Comparison of ENCODE assay signal across 9 cellular contexts in genomic region chr1:109250454-109251276, GRCh38. TPM values are rescaled to one million over a fixed set of nuclear protein-coding genes. Genes with fewer than 3 reads are reported as not detected.
A peak's percentile ranks its signal among the peaks of the same experiment; 100 is the strongest.
DNase-seq lines count a peak whose midpoint lies in the region; ATAC-seq and TF ChIP-seq lines count a peak whose summit lies in the region.
"Had no signal": no experiment of that assay in that cellular context is flagged by ENCODE, and none has a peak within 500 bp of the region (broad histone marks: within the 10 kb centered on the region; RNA-seq: fewer than 3 reads in every experiment).

No MANE protein-coding gene starts in this region.

- peak overlapping the region in 9 of 11 experiments; percentile 72 to 83 (median 79); a peak in 16 of 22 replicates for H3K9ac ChIP-seq in BLaER1 treated with 17β-estradiol and CSF1 and Interleukin-3, amounts not matched to agents 10 nM and 100 nM
- H3K9ac ChIP-seq in KMS-11, result no peak overlapping the region; the same call in 1 of the 2 replicates

- peaks cover 38 to 75% (median 68%) of the 10 kb centered on the region in 10 experiments for H3K4me1 ChIP-seq in BLaER1 treated with 17β-estradiol and CSF1 and Interleukin-3, amounts not matched to agents 10 nM and 100 nM
- peaks cover 10% of the 10 kb centered on the region for H3K4me1 ChIP-seq in KMS-11 (ENCODE audit: low read depth, poor library complexity, severe bottlenecking)

- no peak for DNase-seq in effector memory CD8-positive, alpha-beta T cell
- no peak for DNase-seq in neural crest cell (ENCODE audit: low read depth, low spot score)
- DNase-seq in effector CD4-positive, alpha-beta T cell, result no peak
- no peak for DNase-seq in NCI-H1105 (lab: John Stamatoyannopoulos, UW)
- DNase-seq: NCI-H1694 treated with DMSO at 0.1 percent for 48 hours had no signal

- no peaks in the 10 kb centered on the region for H3K9me3 Mint-ChIP-seq in effector memory CD8-positive, alpha-beta T cell
- H3K9me3 Mint-ChIP-seq in neural crest cell, result no peaks in the 10 kb centered on the region

- no peaks in the 10 kb centered on the region; a peak in 1 of 22 replicates for H3K9me3 ChIP-seq in BLaER1 treated with 17β-estradiol and CSF1 and Interleukin-3, amounts not matched to agents 10 nM and 100 nM (replicated peaks in 1 of 11)

- H3K27me3 ChIP-seq in BLaER1 treated with 17β-estradiol and CSF1 and Interleukin-3, amounts not matched to agents 10 nM and 100 nM, result peaks cover 0 to 17% (median 7%) of the 10 kb centered on the region in 11 experiments; a peak in 8 of 22 replicates
- H3K27me3 ChIP-seq in KMS-11 (ENCODE audit: insufficient read depth, low read depth), result no peaks in the 10 kb centered on the region

- H3K4me3 ChIP-seq in BLaER1 treated with 17β-estradiol and CSF1 and Interleukin-3, amounts not matched to agents 10 nM and 100 nM, result peak overlapping the region; percentile 76 to 88 (median 82)
- H3K4me3 ChIP-seq in KMS-11 (IDR thresholded peaks at IDR 0.05; ENCODE audit: insufficient read depth, low read depth, low read length), result peak overlapping the region; percentile 44

- H3K79me2 ChIP-seq in KMS-11 (ENCODE audit: insufficient read depth, low read depth), result no peaks in the 10 kb centered on the region

- no peak for TF ChIP-seq CTCF in KMS-11 (conservative IDR thresholded peaks at IDR 0.05; ENCODE audit: low read depth, low read length)
- TF ChIP-seq CTCF in neural crest cell (conservative IDR thresholded peaks at IDR 0.05), result no peak

- H3K4me2 ChIP-seq in BLaER1 treated with 17β-estradiol and CSF1 and Interleukin-3, amounts not matched to agents 10 nM and 100 nM, result peak overlapping the region; percentile 92 to 100 (median 99)
- peak overlapping the region; percentile 61 for H3K4me2 ChIP-seq in KMS-11

- H3K4me1 Mint-ChIP-seq in effector memory CD8-positive, alpha-beta T cell (ENCODE audit: low read depth in 2 of 2), result peaks cover 12 to 37% of the 10 kb centered on the region in 2 donors
- H3K4me1 Mint-ChIP-seq in neural crest cell, result peaks cover 58% of the 10 kb centered on the region

- peaks cover 0 to 9% (median 0%) of the 10 kb centered on the region in 11 experiments; a peak in 5 of 22 replicates for H4K20me1 ChIP-seq in BLaER1 treated with 17β-estradiol and CSF1 and Interleukin-3, amounts not matched to agents 10 nM and 100 nM
- H4K20me1 ChIP-seq in KMS-11 (ENCODE audit: insufficient read depth), result no peaks in the 10 kb centered on the region

- H2AFZ ChIP-seq in KMS-11 (ENCODE audit: low read depth), result peak overlapping the region; percentile 74; the same call in 1 of the 2 replicates

- H3K27me3 Mint-ChIP-seq in effector memory CD8-positive, alpha-beta T cell, result peaks cover 0 to 21% of the 10 kb centered on the region in 2 donors
- no peaks in the 10 kb centered on the region for H3K27me3 Mint-ChIP-seq in neural crest cell (ENCODE audit: low read depth)

- no peak overlapping the region for H3K27ac Mint-ChIP-seq in effector memory CD8-positive, alpha-beta T cell
- H3K27ac Mint-ChIP-seq in neural crest cell (ENCODE audit: unreplicated experiment), result no peak overlapping the region

- no peaks in the 10 kb centered on the region for H3K36me3 Mint-ChIP-seq in effector memory CD8-positive, alpha-beta T cell (ENCODE audit: insufficient read depth)
- peaks cover 16% of the 10 kb centered on the region for H3K36me3 Mint-ChIP-seq in neural crest cell (ENCODE audit: low read depth)

- peak overlapping the region; percentile 54 to 57 for H3K4me3 Mint-ChIP-seq in effector memory CD8-positive, alpha-beta T cell
- peak overlapping the region; percentile 91 for H3K4me3 Mint-ChIP-seq in neural crest cell

- H3K27ac ChIP-seq in BLaER1 treated with 17β-estradiol and CSF1 and Interleukin-3, amounts not matched to agents 10 nM and 100 nM, result no peak overlapping the region
- H3K27ac ChIP-seq in KMS-11, result no peak overlapping the region

- no peaks in the 10 kb centered on the region for H3K36me3 ChIP-seq in BLaER1 treated with 17β-estradiol and CSF1 and Interleukin-3, amounts not matched to agents 10 nM and 100 nM
- no peaks in the 10 kb centered on the region for H3K36me3 ChIP-seq in KMS-11 (ENCODE audit: insufficient read depth)

- no peak for ATAC-seq in effector memory CD8-positive, alpha-beta T cell (replicated peaks)
- ATAC-seq in GM21515 (IDR thresholded peaks at IDR 0.05; ENCODE audit: unreplicated experiment), result no peak
- no peak for ATAC-seq in HG03520 (IDR thresholded peaks at IDR 0.05; ENCODE audit: unreplicated experiment)

RNA-seq across cellular contexts. Expression of gene CELSR2, which starts 1.3 kb away (rescaled TPM):
- 97.1 and 99.2 TPM in 2 replicates for total RNA-seq in neural crest cell

RNA-seq across cellular contexts. Expression of gene PSRC1, which starts 32.3 kb away (rescaled TPM):
- total RNA-seq in neural crest cell, result 100 and 102 TPM in 2 replicates

RNA-seq across cellular contexts. Expression of gene SARS1, which starts 36.9 kb away (rescaled TPM):
- 156 and 158 TPM in 2 replicates for total RNA-seq in neural crest cell

RNA-seq across cellular contexts. Expression of gene MYBPHL, which starts 56.1 kb away (rescaled TPM):
- total RNA-seq in neural crest cell, result 0.82 TPM in 1 of 2 replicates, not detected in the other
